Comparison of ENCODE assay signal across 31 cellular contexts in the genomic region with DNA sequence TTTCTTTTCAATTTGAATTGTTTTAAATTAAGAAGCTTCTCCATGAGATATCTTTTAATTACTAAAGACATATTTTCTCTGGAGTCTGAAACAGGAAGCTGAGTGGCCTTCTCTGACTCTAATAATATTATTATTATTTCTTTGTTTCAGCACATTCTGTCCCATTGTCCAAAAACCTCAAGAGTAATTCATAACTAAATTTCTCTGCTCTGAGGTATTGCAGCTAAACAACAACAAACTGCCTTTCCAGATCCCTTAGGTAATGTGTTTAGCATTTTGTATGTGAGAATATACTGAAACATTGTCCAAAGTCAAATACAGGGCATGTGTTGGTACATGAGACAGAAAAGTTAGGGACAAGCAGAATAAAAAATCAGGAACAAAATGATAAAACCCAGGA.
DNase-seq lines count a peak whose midpoint lies in the region; ATAC-seq, FAIRE-seq and TF ChIP-seq lines count a peak whose summit lies in the region.
"Had no signal": no experiment of that assay in that cellular context is flagged by ENCODE, and none has a peak within 500 bp of the region (broad histone marks: within the 10 kb centered on the region; RNA-seq: fewer than 3 reads in every experiment).

No MANE protein-coding gene starts in this region.

- H3K79me2 ChIP-seq in endothelial cell of umbilical vein (ENCODE audit: control insufficient read depth, insufficient read depth, low read length) = no peaks in the 10 kb centered on the region

- TF ChIP-seq CTCF in endothelial cell of umbilical vein (IDR thresholded peaks at IDR 0.05; ENCODE audit: extremely low read depth in 1 of 2, insufficient read depth in 1 of 2, low read depth in 1 of 2, low read length in 2 of 2) = no peak

- H3K4me1 ChIP-seq in endothelial cell of umbilical vein (ENCODE audit: control insufficient read depth, extremely low read depth, insufficient read depth, low read length) = peaks cover 20% of the 10 kb centered on the region
- H3K4me1 ChIP-seq: A549; BLaER1; BLaER1 treated with 17β-estradiol and CSF1 and Interleukin-3, amounts not matched to agents 10 nM and 100 nM; Caco-2 had no signal

- H3K4me3 Mint-ChIP-seq in activated T-cell treated with anti-CD3 and anti-CD28 coated beads, Interleukin-2, amount 50 U/mL, for 72 hours = no peak overlapping the region
- H3K4me3 Mint-ChIP-seq: B cell; CD14-positive monocyte; CD4-positive, alpha-beta memory T cell; CD4-positive, alpha-beta T cell; CD4-positive, CD25-positive, alpha-beta regulatory T cell; CD8-positive, alpha-beta memory T cell; CD8-positive, alpha-beta T cell had no signal

- H3K9me3 ChIP-seq in endothelial cell of umbilical vein (replicated peaks; ENCODE audit: control insufficient read depth, insufficient read depth, low read length) = no peaks in the 10 kb centered on the region
- H3K9me3 ChIP-seq: A549; BE2C; BLaER1; BLaER1 treated with 17β-estradiol and CSF1 and Interleukin-3, amounts not matched to agents 10 nM and 100 nM; Caco-2 had no signal

- peaks cover 17% of the 10 kb centered on the region for H3K27me3 Mint-ChIP-seq in activated T-cell treated with anti-CD3 and anti-CD28 coated beads, Interleukin-2, amount 50 U/mL, for 72 hours (ENCODE audit: low read depth)
- H3K27me3 Mint-ChIP-seq: B cell; CD4-positive, alpha-beta T cell had no signal

- H3K9ac ChIP-seq in endothelial cell of umbilical vein (replicated peaks; ENCODE audit: extremely low read depth, insufficient read depth, low read length) = no peak overlapping the region
- H3K9ac ChIP-seq: BLaER1; BLaER1 treated with 17β-estradiol and CSF1 and Interleukin-3, amounts not matched to agents 10 nM and 100 nM had no signal

- intact Hi-C loops in endothelial cell of umbilical vein (cut with micrococcal nuclease) = loop anchor here (2.0 kb wide), 1 partner anchor 15 kb away; no protein-coding TSS in a partner anchor

- H2AFZ ChIP-seq in endothelial cell of umbilical vein (ENCODE audit: low read depth, low read length) = no peak overlapping the region

- dilution Hi-C loops in endothelial cell of umbilical vein (cut with MboI; ENCODE audit: extremely low pct_ligation_motif_present, low sequenced_read_pairs) = no loop called here

- no peaks in the 10 kb centered on the region for H4K20me1 ChIP-seq in endothelial cell of umbilical vein (replicated peaks; ENCODE audit: control insufficient read depth, extremely low read depth, insufficient read depth, low read length)
- H4K20me1 ChIP-seq: BLaER1; BLaER1 treated with 17β-estradiol and CSF1 and Interleukin-3, amounts not matched to agents 10 nM and 100 nM had no signal

- H3K4me1 Mint-ChIP-seq in activated T-cell treated with anti-CD3 and anti-CD28 coated beads, Interleukin-2, amount 50 U/mL, for 72 hours (ENCODE audit: low read depth) = no peaks in the 10 kb centered on the region
- H3K4me1 Mint-ChIP-seq: B cell; CD14-positive monocyte; CD4-positive, CD25-positive, alpha-beta regulatory T cell; CD8-positive, alpha-beta memory T cell had no signal

- ATAC-seq in activated T-cell treated with anti-CD3 and anti-CD28 coated beads, Interleukin-2, amount 50 U/mL, for 72 hours (replicated peaks in 1 of 2) = no peak
- ATAC-seq: A549; CD8-positive, alpha-beta T cell had no signal

- H3K36me3 Mint-ChIP-seq in activated T-cell treated with anti-CD3 and anti-CD28 coated beads, Interleukin-2, amount 50 U/mL, for 72 hours (ENCODE audit: insufficient read depth in 2 of 2) = no peaks in the 10 kb centered on the region
- H3K36me3 Mint-ChIP-seq: CD14-positive monocyte; CD4-positive, alpha-beta memory T cell; CD4-positive, CD25-positive, alpha-beta regulatory T cell; CD8-positive, alpha-beta memory T cell; CD8-positive, alpha-beta T cell had no signal

- H3K36me3 ChIP-seq in endothelial cell of umbilical vein (ENCODE audit: control insufficient read depth in 2 of 2, extremely low read depth in 1 of 2, insufficient read depth in 2 of 2, low read length in 2 of 2) = no peaks in the 10 kb centered on the region
- H3K36me3 ChIP-seq: BE2C; BLaER1; BLaER1 treated with 17β-estradiol and CSF1 and Interleukin-3, amounts not matched to agents 10 nM and 100 nM had no signal

- CTCF ChIA-PET in endothelial cell of umbilical vein (lab: Charles Lee) = interaction anchor here (1.0 to 1.3 kb wide), 3 partner anchors 9 to 78 kb away, joined by 3 to 4 read pairs (median 3); no protein-coding TSS in a partner anchor

- no TSS peak for BruUV-seq in endothelial cell of umbilical vein (replicated peaks; lab: Mats Ljungman, UMichigan)

- no peaks in the 10 kb centered on the region for H3K9me1 ChIP-seq in endothelial cell of umbilical vein (replicated peaks; ENCODE audit: control insufficient read depth, extremely low read depth, insufficient read depth, low read length)

- no peak overlapping the region for H3K27ac Mint-ChIP-seq in activated T-cell treated with anti-CD3 and anti-CD28 coated beads, Interleukin-2, amount 50 U/mL, for 72 hours
- H3K27ac Mint-ChIP-seq: B cell; CD14-positive monocyte; CD4-positive, alpha-beta memory T cell; CD4-positive, alpha-beta T cell; CD4-positive, CD25-positive, alpha-beta regulatory T cell; CD8-positive, alpha-beta memory T cell; CD8-positive, alpha-beta T cell had no signal

- H3K4me2 ChIP-seq in endothelial cell of umbilical vein (ENCODE audit: insufficient read depth, low read length) = no peak overlapping the region
- H3K4me2 ChIP-seq: A549; BLaER1; BLaER1 treated with 17β-estradiol and CSF1 and Interleukin-3, amounts not matched to agents 10 nM and 100 nM had no signal

- no peak overlapping the region for H3K4me3 ChIP-seq in endothelial cell of umbilical vein (replicated peaks in 1 of 3; ENCODE audit: insufficient read depth in 1 of 3, low read depth in 1 of 3, low read length in 3 of 3)
- H3K4me3 ChIP-seq: A549; BLaER1; BLaER1 treated with 17β-estradiol and CSF1 and Interleukin-3, amounts not matched to agents 10 nM and 100 nM had no signal

- no peak for FAIRE-seq in endothelial cell of umbilical vein (lab: Jason Lieb, UNC)
- FAIRE-seq: A204.1, A549, D721Med had no signal

- POLR2A ChIA-PET in endothelial cell of umbilical vein (lab: Charles Lee) = no interaction called here

- peak overlapping the region; percentile 12 for H3K27ac ChIP-seq in endothelial cell of umbilical vein (ENCODE audit: insufficient read depth, low read depth, low read length)
- H3K27ac ChIP-seq: 22Rv1; A549; BLaER1; BLaER1 treated with 17β-estradiol and CSF1 and Interleukin-3, amounts not matched to agents 10 nM and 100 nM; C4-2B had no signal

- peak; percentile 60 for DNase-seq in endothelial cell of umbilical vein (ENCODE audit: low read depth, low spot score)
- DNase-seq in activated T-cell treated with anti-CD3 and anti-CD28 coated beads, Interleukin-2, amount 50 U/mL, for 72 hours = no peak
- DNase-seq: 8988T; ACHN; AML-193; BE2C; C1 segment of cervical spinal cord; Caco-2; Calu3; CD4-positive, alpha-beta memory T cell; CD4-positive, alpha-beta T cell; CD4-positive, CD25-positive, alpha-beta regulatory T cell; CD8-positive, alpha-beta memory T cell; CD8-positive, alpha-beta T cell; COR-L47; DMS 273 treated with DMSO at 0.1 percent for 48 hours; DMS153; DMS53; DMS79; DMS79 treated with DMSO at 0.1 percent for 48 hours; DND-41; EL had no signal

- H3K9me3 Mint-ChIP-seq in activated T-cell treated with anti-CD3 and anti-CD28 coated beads, Interleukin-2, amount 50 U/mL, for 72 hours = no peaks in the 10 kb centered on the region
- H3K9me3 Mint-ChIP-seq: CD4-positive, alpha-beta memory T cell; CD8-positive, alpha-beta memory T cell; CD8-positive, alpha-beta T cell had no signal

- H3K27me3 ChIP-seq in endothelial cell of umbilical vein (ENCODE audit: control insufficient read depth in 2 of 2, insufficient read depth in 2 of 2, low read length in 2 of 2) = no peaks in the 10 kb centered on the region
- H3K27me3 ChIP-seq: BE2C; BLaER1; BLaER1 treated with 17β-estradiol and CSF1 and Interleukin-3, amounts not matched to agents 10 nM and 100 nM had no signal

- TF ChIP-seq POLR2A in endothelial cell of umbilical vein (IDR thresholded peaks at IDR 0.05; ENCODE audit: low read depth, low read length) = no peak

TF ChIP-seq in endothelial cell of umbilical vein, 7 proteins besides CTCF, POLR2A, EP300 and RAD21:
- TF ChIP-seq JUN (IDR thresholded peaks at IDR 0.05; ENCODE audit: borderline replicate concordance, insufficient read depth, insufficient read length, low read depth) (no peak), GATA2 (IDR thresholded peaks at IDR 0.05; ENCODE audit: insufficient read depth, insufficient read length, low read depth, low read length) (no peak), POLR2AphosphoS5 (IDR thresholded peaks at IDR 0.05; ENCODE audit: insufficient read depth, low read depth, low read length) (no peak), EZH2 (IDR thresholded peaks at IDR 0.05; ENCODE audit: borderline replicate concordance, low read depth, low read length, severe bottlenecking) (no peak), MYC (IDR thresholded peaks at IDR 0.05; ENCODE audit: low read depth, low read length) (no peak), FOS (IDR thresholded peaks at IDR 0.05; ENCODE audit: borderline replicate concordance, insufficient read depth, low read length) (no peak)
- TF ChIP-seq, protein P1, sequence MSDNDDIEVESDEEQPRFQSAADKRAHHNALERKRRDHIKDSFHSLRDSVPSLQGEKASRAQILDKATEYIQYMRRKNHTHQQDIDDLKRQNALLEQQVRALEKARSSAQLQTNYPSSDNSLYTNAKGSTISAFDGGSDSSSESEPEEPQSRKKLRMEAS (IDR thresholded peaks at IDR 0.05; ENCODE audit: insufficient read depth, insufficient read length) = no peak
